ENCODE assay signal across 17 cellular contexts in genomic region chr17:48960834-48961515, GRCh38. TPM values are rescaled to one million over a fixed set of nuclear protein-coding genes. Genes with fewer than 3 reads are reported as not detected.
DNase-seq lines count a peak whose midpoint lies in the region; ATAC-seq and TF ChIP-seq lines count a peak whose summit lies in the region.
"Had no signal": no experiment of that assay in that cellular context is flagged by ENCODE, and none has a peak within 500 bp of the region (broad histone marks: within the 10 kb centered on the region; RNA-seq: fewer than 3 reads in every experiment).

No MANE protein-coding gene starts in this region.

- no peaks in the 10 kb centered on the region for H3K36me3 ChIP-seq in Loucy (ENCODE audit: insufficient read depth, low read length)
- H3K36me3 ChIP-seq in neural progenitor cell = no peaks in the 10 kb centered on the region
- no peaks in the 10 kb centered on the region for H3K36me3 ChIP-seq in upper lobe of right lung
- H3K36me3 ChIP-seq in left ventricle myocardium inferior = no peaks in the 10 kb centered on the region
- H3K36me3 ChIP-seq in mucosa of descending colon (ENCODE audit: low read depth) = no peaks in the 10 kb centered on the region
- no peaks in the 10 kb centered on the region for H3K36me3 ChIP-seq in heart right ventricle
- H3K36me3 ChIP-seq: thoracic aorta had no signal

- H3K9me3 Mint-ChIP-seq in Calu3 (ENCODE audit: low read depth, unreplicated experiment) = no peaks in the 10 kb centered on the region
- H3K9me3 Mint-ChIP-seq in neural progenitor cell = no peaks in the 10 kb centered on the region
- H3K9me3 Mint-ChIP-seq: activated T-cell treated with anti-CD3 and anti-CD28 coated beads, Interleukin-2, amount 50 U/mL, for 4 hours had no signal

- WGBS in heart right ventricle, 2 donors = 25 to 26% methylated on average over 11 of the region's 11 CpGs

- no peaks in the 10 kb centered on the region for H3K9me2 ChIP-seq in Loucy (replicated peaks; ENCODE audit: low read depth, low read length)

- no peak overlapping the region for H3K9ac ChIP-seq in Loucy (ENCODE audit: low read depth, low read length, poor library complexity, severe bottlenecking)
- H3K9ac ChIP-seq in neural progenitor cell = no peak overlapping the region

- H3K9me3 ChIP-seq in Loucy (ENCODE audit: insufficient read depth, low read depth, low read length) (no peaks in the 10 kb centered on the region), neural progenitor cell (ENCODE audit: low read depth) (no peaks in the 10 kb centered on the region), upper lobe of right lung (no peaks in the 10 kb centered on the region), left ventricle myocardium inferior (replicated peaks) (no peaks in the 10 kb centered on the region), mucosa of descending colon (no peaks in the 10 kb centered on the region), heart right ventricle (no peaks in the 10 kb centered on the region)
- H3K9me3 ChIP-seq: thoracic aorta had no signal

- H2AFZ ChIP-seq in Loucy (ENCODE audit: low read length) (peak overlapping the region; percentile 35; the same call in 1 of the 2 replicates), neural progenitor cell (replicated peaks) (peak overlapping the region; percentile 30)

- BruUV-seq in Calu3 (replicated peaks; lab: Mats Ljungman, UMichigan) = no TSS peak

- H3K27me3 ChIP-seq in Loucy (ENCODE audit: insufficient read depth, low read length, poor library complexity, severe bottlenecking) = no peaks in the 10 kb centered on the region
- H3K27me3 ChIP-seq in neural progenitor cell = no peaks in the 10 kb centered on the region
- H3K27me3 ChIP-seq in upper lobe of right lung = peaks cover 46% of the 10 kb centered on the region
- peaks cover 92% of the 10 kb centered on the region for H3K27me3 ChIP-seq in left ventricle myocardium inferior (ENCODE audit: low read depth)
- peaks cover 0 to 81% (median 66%) of the 10 kb centered on the region in 7 donors for H3K27me3 ChIP-seq in heart right ventricle

- DNase-seq in Calu3 (no peak), choroid plexus epithelial cell (ENCODE audit: low read depth) (peak; percentile 25), neural progenitor cell (ENCODE audit: low spot score) (peak; percentile 36), upper lobe of right lung (no peak), left ventricle myocardium inferior (no peak), mucosa of descending colon (no peak), heart right ventricle (no peak)
- DNase-seq: activated CD4-positive, alpha-beta T cell treated with anti-CD3 and anti-CD28 coated beads for 48 hours; activated T-cell treated with anti-CD3 and anti-CD28 coated beads, Interleukin-2, amount 50 U/mL, for 4 hours; DND-41; hippocampal formation; NCI-H1105; T-helper 17 cell had no signal

- H3K4me1 Mint-ChIP-seq in Calu3 (ENCODE audit: low read depth, unreplicated experiment) (peaks cover 20% of the 10 kb centered on the region), neural progenitor cell (peaks cover 29% of the 10 kb centered on the region)

- H3K36me3 Mint-ChIP-seq in Calu3 (ENCODE audit: insufficient read depth, unreplicated experiment) (peaks cover 9% of the 10 kb centered on the region), neural progenitor cell (no peaks in the 10 kb centered on the region)

- intact Hi-C loops in Calu3 (cut with micrococcal nuclease; ENCODE audit: unreplicated experiment) (no loop called here), upper lobe of right lung (cut with DNase I) (no loop called here), left ventricle myocardium inferior (cut with micrococcal nuclease) (no loop called here), mucosa of descending colon (cut with DNase I, micrococcal nuclease) (no loop called here), heart right ventricle (cut with DNase I) (no loop called here)

- H3K27me3 Mint-ChIP-seq in Calu3 (ENCODE audit: unreplicated experiment) = peaks cover 41% of the 10 kb centered on the region
- peaks cover 13% of the 10 kb centered on the region for H3K27me3 Mint-ChIP-seq in neural progenitor cell (ENCODE audit: insufficient read depth, low read depth)

- H3K4me1 ChIP-seq in Loucy (ENCODE audit: insufficient read depth, low read length, poor library complexity, severe bottlenecking) = no peaks in the 10 kb centered on the region
- peaks cover 18% of the 10 kb centered on the region for H3K4me1 ChIP-seq in neural progenitor cell
- no peaks in the 10 kb centered on the region for H3K4me1 ChIP-seq in upper lobe of right lung
- no peaks in the 10 kb centered on the region for H3K4me1 ChIP-seq in left ventricle myocardium inferior
- H3K4me1 ChIP-seq in mucosa of descending colon (ENCODE audit: low read depth) = no peaks in the 10 kb centered on the region
- no peaks in the 10 kb centered on the region for H3K4me1 ChIP-seq in heart right ventricle

- H3F3A ChIP-seq in Loucy (ENCODE audit: low read depth) (no peaks in the 10 kb centered on the region), neural progenitor cell (ENCODE audit: low read depth) (peaks cover 30% of the 10 kb centered on the region)

- ATAC-seq in upper lobe of right lung (no peak), mucosa of descending colon (no peak), heart right ventricle (no peak)
- ATAC-seq: activated T-cell treated with anti-CD3 and anti-CD28 coated beads, Interleukin-2, amount 50 U/mL, for 4 hours; T-helper 17 cell had no signal

- H3K27ac ChIP-seq in neural progenitor cell = no peak overlapping the region
- H3K27ac ChIP-seq in upper lobe of right lung = no peak overlapping the region
- H3K27ac ChIP-seq in left ventricle myocardium inferior (replicated peaks) = no peak overlapping the region
- no peak overlapping the region for H3K27ac ChIP-seq in heart right ventricle
- H3K27ac ChIP-seq: thoracic aorta had no signal

- peak overlapping the region; percentile 10 for H3K4me3 Mint-ChIP-seq in Calu3 (ENCODE audit: low read depth, unreplicated experiment)
- no peak overlapping the region for H3K4me3 Mint-ChIP-seq in neural progenitor cell
- H3K4me3 Mint-ChIP-seq: activated T-cell treated with anti-CD3 and anti-CD28 coated beads, Interleukin-2, amount 50 U/mL, for 4 hours; T-helper 17 cell had no signal

- H3K4me3 ChIP-seq in Loucy (ENCODE audit: low read length, poor library complexity, severe bottlenecking) = no peak overlapping the region
- H3K4me3 ChIP-seq in choroid plexus epithelial cell (ENCODE audit: low read depth, low read length) = no peak overlapping the region
- no peak overlapping the region for H3K4me3 ChIP-seq in neural progenitor cell
- H3K4me3 ChIP-seq in upper lobe of right lung = no peak overlapping the region
- no peak overlapping the region for H3K4me3 ChIP-seq in left ventricle myocardium inferior
- H3K4me3 ChIP-seq in mucosa of descending colon = no peak overlapping the region
- no peak overlapping the region for H3K4me3 ChIP-seq in heart right ventricle
- H3K4me3 ChIP-seq: thoracic aorta had no signal

- H3K27ac Mint-ChIP-seq in Calu3 (ENCODE audit: unreplicated experiment) = no peak overlapping the region
- H3K27ac Mint-ChIP-seq in neural progenitor cell = peak overlapping the region; percentile 66
- H3K27ac Mint-ChIP-seq: T-helper 17 cell had no signal

- H4K20me1 ChIP-seq in Loucy (ENCODE audit: insufficient read depth, low read length, poor library complexity, severe bottlenecking) (no peaks in the 10 kb centered on the region), neural progenitor cell (ENCODE audit: low read depth) (no peaks in the 10 kb centered on the region)

- H3K79me2 ChIP-seq in Loucy (ENCODE audit: insufficient read depth, low read length) (no peaks in the 10 kb centered on the region), neural progenitor cell (ENCODE audit: low read depth) (no peaks in the 10 kb centered on the region)

- H3K4me2 ChIP-seq in Loucy (ENCODE audit: low read depth, low read length, poor library complexity, severe bottlenecking) (no peak overlapping the region), neural progenitor cell (peak overlapping the region; percentile 50)

- CTCF ChIA-PET in Calu3 (lab: Charles Lee) = interaction anchor here (0.5 to 3.9 kb wide), 10 partner anchors 10 to 1059 kb away, joined by 3 to 20 read pairs (median 4); no protein-coding TSS in a partner anchor

- TF ChIP-seq CTCF in Calu3 (IDR thresholded peaks at IDR 0.05; ENCODE audit: unreplicated experiment) (no peak), Loucy (conservative IDR thresholded peaks at IDR 0.05; ENCODE audit: low read length) (no peak), choroid plexus epithelial cell (conservative IDR thresholded peaks at IDR 0.05; ENCODE audit: low read depth, low read length) (no peak), neural progenitor cell (IDR thresholded peaks at IDR 0.05) (no peak), upper lobe of right lung (IDR thresholded peaks at IDR 0.05) (no peak), left ventricle myocardium inferior (IDR thresholded peaks at IDR 0.05; ENCODE audit: borderline replicate concordance) (no peak), mucosa of descending colon (IDR thresholded peaks at IDR 0.05) (no peak), heart right ventricle (IDR thresholded peaks at IDR 0.05) (no peak)

RNA-seq across cellular contexts. Expression of gene GIP, which starts 7.4 kb away (rescaled TPM):
- total RNA-seq in Calu3 (2022) = not detected in 2 replicates
- not detected in 2 replicates for total RNA-seq in neural progenitor cell (ENCODE audit: low replicate concordance)
- total RNA-seq in upper lobe of right lung = not detected
- not detected for total RNA-seq in left ventricle myocardium inferior
- total RNA-seq in mucosa of descending colon = not detected
- total RNA-seq in heart right ventricle = not detected
- not detected for polyA plus RNA-seq in heart right ventricle
- total RNA-seq: activated T-cell treated with anti-CD3 and anti-CD28 coated beads, Interleukin-2, amount 50 U/mL, for 4 hours; lower leg skin; T-helper 17 cell; thoracic aorta had no signal
- polyA plus RNA-seq: adipose tissue had no signal

RNA-seq across cellular contexts. Expression of gene SNF8, which starts 16.3 kb away (rescaled TPM):
- total RNA-seq in Calu3 (2022) (198 and 213 TPM in 2 replicates), neural progenitor cell (ENCODE audit: low replicate concordance) (93.0 and 103 TPM in 2 replicates), upper lobe of right lung (78.0 TPM), left ventricle myocardium inferior (111 TPM), mucosa of descending colon (100 to 1,000 TPM in 2 of 3 donors, 10 to 100 TPM in 1; 90.3 to 112 (median 101) TPM), heart right ventricle (100 to 1,000 TPM in 6 of 10 donors, 10 to 100 TPM in 4; 90.0 to 111 (median 104) TPM)
- polyA plus RNA-seq in heart right ventricle = 100 to 1,000 TPM; 176 to 196 TPM

RNA-seq across cellular contexts. Expression of gene IGF2BP1, which starts 36.2 kb away (rescaled TPM):
- 14.4 and 17.6 TPM in 2 replicates for total RNA-seq in Calu3 (2022)
- total RNA-seq in neural progenitor cell (ENCODE audit: low replicate concordance) = 129 and 137 TPM in 2 replicates
- total RNA-seq in upper lobe of right lung = not detected
- total RNA-seq in left ventricle myocardium inferior = not detected
- total RNA-seq in mucosa of descending colon = under 1 TPM in 2 of 3 donors, not detected in 1; 0.06 to 0.07 TPM
- total RNA-seq in heart right ventricle = not detected
- polyA plus RNA-seq in heart right ventricle = under 1 TPM in 1 of 2 donors, not detected in 1; 0.01 TPM
- total RNA-seq: lower leg skin, T-helper 17 cell had no signal

RNA-seq across cellular contexts. Expression of gene UBE2Z, which starts 52.8 kb away (rescaled TPM):
- 179 and 182 TPM in 2 replicates for total RNA-seq in Calu3 (2022)
- total RNA-seq in neural progenitor cell (ENCODE audit: low replicate concordance) = 45.5 and 57.9 TPM in 2 replicates
- total RNA-seq in upper lobe of right lung = 61.3 TPM
- total RNA-seq in left ventricle myocardium inferior = 39.4 TPM
- total RNA-seq in mucosa of descending colon = 10 to 100 TPM; 67.6 to 70.5 (median 68.1) TPM
- 10 to 100 TPM; 31.4 to 47.5 (median 38.8) TPM for total RNA-seq in heart right ventricle
- 10 to 100 TPM; 15.5 to 36.2 TPM for polyA plus RNA-seq in heart right ventricle

Comparison
In these comparisons a context has a peak if more than half of its experiments do, and no peak if none do; other contexts are left out.
1. DNase-seq: peak in choroid plexus epithelial cell (single experiment) and neural progenitor cell (single experiment); none in Calu3 (single experiment), upper lobe of right lung (single experiment), left ventricle myocardium inferior (single experiment), mucosa of descending colon (0 of 3) and heart right ventricle (0 of 2).
2. RNA of gene IGF2BP1, which starts 36.2 kb away (total RNA-seq): 129 to 137 TPM in neural progenitor cell and 14.4 to 17.6 TPM in Calu3; 0.06 to 0.07 TPM in mucosa of descending colon, not detected in upper lobe of right lung (single experiment), not detected in left ventricle myocardium inferior (single experiment) and not detected in heart right ventricle; every median in the first group is over 10 times any median in the second.